1 cellular context compared by ENCODE assay signal in genomic region chr19:45263013-45263412, GRCh38.
TF ChIP-seq lines count a peak whose summit lies in the region.

No MANE protein-coding gene starts in this region.

TF ChIP-seq in HepG2, 621 proteins besides CTCF, POLR2A, EP300 and RAD21:
- TF ChIP-seq AGO2 (optimal IDR thresholded peaks at IDR 0.05; ENCODE audit: low read depth, low read length) (peak; percentile 21), CC2D1A (CRISPR knock-in tag; IDR thresholded peaks at IDR 0.05) (no peak)
